ENCODE assay signal across 24 cellular contexts in the genomic region with DNA sequence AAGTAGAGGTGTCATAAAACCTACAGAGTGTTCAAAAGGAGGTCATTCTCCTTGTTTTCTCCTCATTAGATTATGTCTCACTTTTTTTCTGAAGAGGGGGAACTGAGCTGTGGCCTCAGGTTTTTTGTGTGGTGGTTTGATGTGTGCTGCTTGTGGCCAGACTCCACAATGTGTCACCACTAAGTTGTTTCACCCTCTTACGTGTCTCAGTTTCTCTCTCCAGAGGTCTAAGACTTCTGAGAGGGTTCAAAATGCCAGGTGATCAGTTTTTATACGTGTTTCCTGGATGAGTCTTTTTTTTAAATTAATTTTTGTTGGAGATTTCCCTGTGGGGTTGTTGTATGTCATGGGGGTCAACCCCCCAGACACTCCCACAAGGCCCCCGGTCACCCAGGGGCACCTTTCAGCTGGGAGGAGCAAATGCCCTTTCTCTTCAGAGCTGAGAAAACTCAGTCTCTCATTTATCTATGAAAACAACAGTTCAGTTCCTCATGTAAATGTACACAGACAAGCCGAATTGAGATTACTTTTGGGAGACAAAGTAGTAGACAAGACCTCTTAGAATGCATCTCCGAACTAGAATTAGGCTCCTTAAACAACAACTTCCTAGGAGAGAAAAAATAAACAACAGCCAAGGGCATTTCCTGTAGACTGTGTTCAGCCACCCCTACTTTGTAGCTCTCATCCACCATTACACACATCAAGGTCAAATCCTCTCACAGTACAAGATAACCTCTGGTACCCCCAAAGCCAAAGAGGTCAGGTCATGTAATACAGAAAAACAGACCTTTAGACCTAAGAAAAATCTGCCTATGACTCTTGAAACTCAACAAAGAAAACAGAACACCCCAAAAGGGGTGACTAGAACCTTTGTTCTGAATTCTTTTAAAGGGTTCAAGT. TPM values are rescaled to one million over a fixed set of nuclear protein-coding genes. Genes with fewer than 3 reads are reported as not detected.
DNase-seq lines count a peak whose midpoint lies in the region; TF ChIP-seq lines count a peak whose summit lies in the region.
"Had no signal": no experiment of that assay in that cellular context is flagged by ENCODE, and none has a peak within 500 bp of the region (broad histone marks: within the 10 kb centered on the region; RNA-seq: fewer than 3 reads in every experiment).

No MANE protein-coding gene starts in this region.

- H3K27ac ChIP-seq in GM23248 = no peak overlapping the region
- peak overlapping the region; percentile 80 for H3K27ac ChIP-seq in hepatocyte
- no peak overlapping the region for H3K27ac ChIP-seq in vagina
- H3K27ac ChIP-seq: HL-60, RWPE1, uterus had no signal

- peak overlapping the region; percentile 8 for H3K27ac Mint-ChIP-seq in activated T-helper 1 cell treated with anti-CD3 and anti-CD28 coated beads, Interleukin-12 subunit alpha, Interleukin-12 subunit beta, Interleukin-2, Interleukin-4 antibody, amounts not matched to agents 30 ng/mL and 10 ng/mL and 1 ng/mL, durations not matched to agents 14 hours and 24 hours and 36 hours
- H3K27ac Mint-ChIP-seq: HFFc6 had no signal

- WGBS in GM23248 (ENCODE audit: low coverage in 1 of 2, low lambda C conversion rate in 2 of 2, missing lambda C conversion rate in 2 of 2), 2 experiments = 79 to 81% methylated on average over 5 of the region's 5 CpGs
- 76% methylated on average over 5 of the region's 5 CpGs for WGBS in hepatocyte (ENCODE audit: low lambda C conversion rate, missing lambda C conversion rate)

- peaks cover 22% of the 10 kb centered on the region for H3K4me1 Mint-ChIP-seq in activated T-helper 1 cell treated with anti-CD3 and anti-CD28 coated beads, Interleukin-12 subunit alpha, Interleukin-12 subunit beta, Interleukin-2, Interleukin-4 antibody, amounts not matched to agents 30 ng/mL and 10 ng/mL and 1 ng/mL, durations not matched to agents 14 hours and 24 hours and 36 hours (ENCODE audit: low read depth)

- H4K20me1 ChIP-seq in GM23248 (ENCODE audit: insufficient read depth) (no peaks in the 10 kb centered on the region), hepatocyte (ENCODE audit: insufficient read depth, poor library complexity, severe bottlenecking) (no peaks in the 10 kb centered on the region)

- H3K27me3 Mint-ChIP-seq in activated T-helper 1 cell treated with anti-CD3 and anti-CD28 coated beads, Interleukin-12 subunit alpha, Interleukin-12 subunit beta, Interleukin-2, Interleukin-4 antibody, amounts not matched to agents 30 ng/mL and 10 ng/mL and 1 ng/mL, durations not matched to agents 14 hours and 24 hours and 36 hours (ENCODE audit: insufficient read depth) = peaks cover 16% of the 10 kb centered on the region

- in situ Hi-C loops in GM23248 (cut with MboI) = loop anchor here (10.0 to 25.0 kb wide), 2 partner anchors 119 to 242 kb away; no protein-coding TSS in a partner anchor

- H3F3A ChIP-seq in GM23248 (ENCODE audit: insufficient read depth) = no peaks in the 10 kb centered on the region

- no peaks in the 10 kb centered on the region for H3K36me3 ChIP-seq in GM23248 (ENCODE audit: low read depth)
- no peaks in the 10 kb centered on the region for H3K36me3 ChIP-seq in hepatocyte (replicated peaks; ENCODE audit: insufficient read depth, low read depth)
- no peaks in the 10 kb centered on the region for H3K36me3 ChIP-seq in vagina
- H3K36me3 ChIP-seq: BE2C, uterus had no signal

- no peaks in the 10 kb centered on the region for H3K9me3 Mint-ChIP-seq in activated T-helper 1 cell treated with anti-CD3 and anti-CD28 coated beads, Interleukin-12 subunit alpha, Interleukin-12 subunit beta, Interleukin-2, Interleukin-4 antibody, amounts not matched to agents 30 ng/mL and 10 ng/mL and 1 ng/mL, durations not matched to agents 14 hours and 24 hours and 36 hours

- H3K27me3 ChIP-seq in GM23248 (replicated peaks; ENCODE audit: insufficient read depth) = no peaks in the 10 kb centered on the region
- H3K27me3 ChIP-seq in hepatocyte = no peaks in the 10 kb centered on the region
- H3K27me3 ChIP-seq in vagina = no peaks in the 10 kb centered on the region
- H3K27me3 ChIP-seq: BE2C, uterus had no signal

- H3K4me2 ChIP-seq in GM23248 (ENCODE audit: unreplicated experiment) = no peak overlapping the region
- peak overlapping the region; percentile 54 for H3K4me2 ChIP-seq in hepatocyte

- TF ChIP-seq CTCF in hepatocyte (IDR thresholded peaks at IDR 0.05; ENCODE audit: poor library complexity) (no peak), vagina (IDR thresholded peaks at IDR 0.05) (no peak)

- H3K9me3 ChIP-seq in GM23248 (ENCODE audit: low read depth) = no peaks in the 10 kb centered on the region
- H3K9me3 ChIP-seq in hepatocyte (ENCODE audit: low read depth) = no peaks in the 10 kb centered on the region
- no peaks in the 10 kb centered on the region for H3K9me3 ChIP-seq in vagina
- H3K9me3 ChIP-seq: BE2C, uterus had no signal

- no peaks in the 10 kb centered on the region for H3K36me3 Mint-ChIP-seq in activated T-helper 1 cell treated with anti-CD3 and anti-CD28 coated beads, Interleukin-12 subunit alpha, Interleukin-12 subunit beta, Interleukin-2, Interleukin-4 antibody, amounts not matched to agents 30 ng/mL and 10 ng/mL and 1 ng/mL, durations not matched to agents 14 hours and 24 hours and 36 hours (ENCODE audit: low read depth)

- intact Hi-C loops in activated T-helper 1 cell treated with anti-CD3 and anti-CD28 coated beads, Interleukin-12 subunit alpha, Interleukin-12 subunit beta, Interleukin-2, Interleukin-4 antibody, amounts not matched to agents 30 ng/mL and 10 ng/mL and 1 ng/mL, durations not matched to agents 14 hours and 24 hours and 36 hours (cut with micrococcal nuclease) = no loop called here
- intact Hi-C loops in vagina (cut with DNase I) = no loop called here

- DNase-seq in activated CD4-positive, alpha-beta T cell treated with anti-CD3 and anti-CD28 coated beads for 48 hours = peak; percentile 29
- DNase-seq in activated CD4-positive, alpha-beta T cell treated with anti-CD3 and anti-CD28 coated beads for 1 hour = no peak
- no peak for DNase-seq in GM23248
- DNase-seq in activated T-helper 1 cell treated with anti-CD3 and anti-CD28 coated beads, Interleukin-12 subunit alpha, Interleukin-12 subunit beta, Interleukin-2, Interleukin-4 antibody, amounts not matched to agents 30 ng/mL and 10 ng/mL and 1 ng/mL, durations not matched to agents 14 hours and 24 hours and 36 hours (ENCODE audit: low spot score) = no peak
- no peak for DNase-seq in hepatocyte (ENCODE audit: low spot score)
- DNase-seq in inferior parietal cortex (ENCODE audit: extremely low spot score) = no peak
- no peak for DNase-seq in SIG-M5 treated with dmso at 0.1 percent for 504 hours (lab: John Stamatoyannopoulos, UW; ENCODE audit: unreplicated experiment)
- no peak for DNase-seq in vagina (ENCODE audit: extremely low spot score in 2 of 2)
- DNase-seq: amygdala, BE2C, dermis blood vessel endothelial cell, EL, foreskin melanocyte, HFFc6, hypothalamus, IMR-90, NCI-H1417 treated with DMSO at 0.1 percent for 48 hours, NCI-H2107, NCI-H524, occipital lobe, uterus had no signal

- H3K4me3 ChIP-seq in GM23248 = no peak overlapping the region
- H3K4me3 ChIP-seq in hepatocyte = no peak overlapping the region
- H3K4me3 ChIP-seq in vagina = no peak overlapping the region
- H3K4me3 ChIP-seq: lung, uterus had no signal

- H2AFZ ChIP-seq in GM23248 (peak overlapping the region; percentile 20; the same call in 1 of the 2 replicates), hepatocyte (peak overlapping the region; percentile 25)

- H3K4me1 ChIP-seq in GM23248 (ENCODE audit: insufficient read depth) (no peaks in the 10 kb centered on the region), hepatocyte (ENCODE audit: insufficient read depth) (peaks cover 18% of the 10 kb centered on the region), vagina (no peaks in the 10 kb centered on the region)
- H3K4me1 ChIP-seq: BE2C, uterus had no signal

- H3K79me2 ChIP-seq in GM23248 (ENCODE audit: insufficient read depth) (no peaks in the 10 kb centered on the region), hepatocyte (no peaks in the 10 kb centered on the region)

- no peak overlapping the region for H3K4me3 Mint-ChIP-seq in activated T-helper 1 cell treated with anti-CD3 and anti-CD28 coated beads, Interleukin-12 subunit alpha, Interleukin-12 subunit beta, Interleukin-2, Interleukin-4 antibody, amounts not matched to agents 30 ng/mL and 10 ng/mL and 1 ng/mL, durations not matched to agents 14 hours and 24 hours and 36 hours
- H3K4me3 Mint-ChIP-seq: HFFc6 had no signal

- no peak overlapping the region for H3K9ac ChIP-seq in GM23248

- H3K9me2 ChIP-seq in GM23248 (ENCODE audit: insufficient read depth) (no peaks in the 10 kb centered on the region), hepatocyte (replicated peaks; ENCODE audit: insufficient read depth) (no peaks in the 10 kb centered on the region)

- TF ChIP-seq POLR2A in vagina (IDR thresholded peaks at IDR 0.05) = no peak

RNA-seq across cellular contexts. Expression of a gene that starts 23.9 kb away (rescaled TPM):
- total RNA-seq in GM23248 (2014; rRNA removed; shearing (Covaris generic)) = 143 and 148 TPM in 2 replicates
- 153 and 157 TPM in 2 replicates for polyA plus RNA-seq in GM23248 (2016; fragmentation: Nextera tagmentation; extraction: Ambion mirVana)
- total RNA-seq in activated T-helper 1 cell treated with anti-CD3 and anti-CD28 coated beads, Interleukin-12 subunit alpha, Interleukin-12 subunit beta, Interleukin-2, Interleukin-4 antibody, amounts not matched to agents 30 ng/mL and 10 ng/mL and 1 ng/mL, durations not matched to agents 14 hours and 24 hours and 36 hours = 0.57 and 1.0 TPM in 2 replicates
- total RNA-seq in hepatocyte = 280 and 320 TPM in 2 replicates
- 406 and 430 TPM in 2 replicates for polyA plus RNA-seq in hepatocyte
- 85.0 TPM for total RNA-seq in vagina

RNA-seq across cellular contexts. Expression of a gene that starts 27.1 kb away (rescaled TPM):
- total RNA-seq in GM23248 (2014; rRNA removed; shearing (Covaris generic)) = 99.5 and 103 TPM in 2 replicates
- polyA plus RNA-seq in GM23248 (2016; fragmentation: Nextera tagmentation; extraction: Ambion mirVana) (54.1 and 54.5 TPM in 2 replicates), hepatocyte (34.3 and 36.2 TPM in 2 replicates)
- 12.1 and 13.2 TPM in 2 replicates for total RNA-seq in activated T-helper 1 cell treated with anti-CD3 and anti-CD28 coated beads, Interleukin-12 subunit alpha, Interleukin-12 subunit beta, Interleukin-2, Interleukin-4 antibody, amounts not matched to agents 30 ng/mL and 10 ng/mL and 1 ng/mL, durations not matched to agents 14 hours and 24 hours and 36 hours
- total RNA-seq in hepatocyte (63.2 and 89.0 TPM in 2 replicates), vagina (44.7 TPM)

Comparison
In these comparisons a context has a peak if more than half of its experiments do, and no peak if none do; other contexts are left out.
1. RNA of a gene that starts 23.9 kb away (total RNA-seq): 280 to 320 TPM in hepatocyte, 143 to 148 TPM in GM23248 and 85.0 TPM in vagina (single experiment); 0.57 to 1.0 TPM in activated T-helper 1 cell treated with anti-CD3 and anti-CD28 coated beads, Interleukin-12 subunit alpha, Interleukin-12 subunit beta, Interleukin-2, Interleukin-4 antibody, amounts not matched to agents 30 ng/mL and 10 ng/mL and 1 ng/mL, durations not matched to agents 14 hours and 24 hours and 36 hours; every median in the first group is over 10 times any median in the second.